ENCODE assay signal across 1 cellular context in the genomic region with DNA sequence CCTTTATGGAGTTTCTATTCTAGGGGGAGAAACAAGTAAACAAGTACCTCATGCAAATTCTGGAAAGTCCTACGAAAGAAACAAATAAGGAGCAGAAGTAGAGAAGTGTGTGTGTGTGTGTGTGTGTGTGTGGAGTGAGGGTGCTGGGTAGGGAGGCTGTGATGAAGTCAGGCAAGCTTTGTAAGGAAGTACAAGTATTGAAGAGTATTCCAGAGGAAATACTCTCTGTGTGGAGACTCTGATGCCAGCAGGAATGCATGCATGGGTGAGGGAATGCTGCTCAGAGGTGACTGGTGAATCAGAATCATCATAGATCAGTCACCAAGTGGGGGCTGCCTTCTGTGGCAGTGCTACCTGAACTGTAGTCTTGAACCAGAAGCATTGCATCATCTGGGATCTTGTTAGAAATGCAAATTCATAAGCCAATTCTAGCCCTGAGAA.
TF ChIP-seq lines count a peak whose summit lies in the region.

No MANE protein-coding gene starts in this region.

TF ChIP-seq in H1, 55 proteins besides CTCF, POLR2A, EP300 and RAD21:
- TF ChIP-seq, protein P1, sequence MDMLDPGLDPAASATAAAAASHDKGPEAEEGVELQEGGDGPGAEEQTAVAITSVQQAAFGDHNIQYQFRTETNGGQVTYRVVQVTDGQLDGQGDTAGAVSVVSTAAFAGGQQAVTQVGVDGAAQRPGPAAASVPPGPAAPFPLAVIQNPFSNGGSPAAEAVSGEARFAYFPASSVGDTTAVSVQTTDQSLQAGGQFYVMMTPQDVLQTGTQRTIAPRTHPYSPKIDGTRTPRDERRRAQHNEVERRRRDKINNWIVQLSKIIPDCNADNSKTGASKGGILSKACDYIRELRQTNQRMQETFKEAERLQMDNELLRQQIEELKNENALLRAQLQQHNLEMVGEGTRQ (IDR thresholded peaks at IDR 0.05; ENCODE audit: low read length): no peak
- TF ChIP-seq RNF2 (IDR thresholded peaks at IDR 0.05; ENCODE audit: borderline replicate concordance, low read depth, low read length, missing control alignments, poor library complexity, severe bottlenecking): no peak
- TF ChIP-seq TAF7 (optimal IDR thresholded peaks at IDR 0.05; ENCODE audit: borderline replicate concordance, low read depth, low read length): no peak
- no peak for TF ChIP-seq TBP (IDR thresholded peaks at IDR 0.05; ENCODE audit: low read depth, low read length)
- TF ChIP-seq HDAC6 (IDR thresholded peaks at IDR 0.05; ENCODE audit: low read depth, low read length): no peak
- TF ChIP-seq, protein P2, sequence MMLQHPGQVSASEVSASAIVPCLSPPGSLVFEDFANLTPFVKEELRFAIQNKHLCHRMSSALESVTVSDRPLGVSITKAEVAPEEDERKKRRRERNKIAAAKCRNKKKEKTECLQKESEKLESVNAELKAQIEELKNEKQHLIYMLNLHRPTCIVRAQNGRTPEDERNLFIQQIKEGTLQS (IDR thresholded peaks at IDR 0.05; ENCODE audit: insufficient read depth, low read depth, low read length): no peak
- TF ChIP-seq SIN3A (conservative IDR thresholded peaks at IDR 0.05 in 1 of 2, IDR thresholded peaks at IDR 0.05 in 1 of 2; ENCODE audit: low read depth in 1 of 2, low read length in 2 of 2): no peak
- TF ChIP-seq CHD2 (IDR thresholded peaks at IDR 0.05; ENCODE audit: low read length): no peak
- TF ChIP-seq, protein P3, sequence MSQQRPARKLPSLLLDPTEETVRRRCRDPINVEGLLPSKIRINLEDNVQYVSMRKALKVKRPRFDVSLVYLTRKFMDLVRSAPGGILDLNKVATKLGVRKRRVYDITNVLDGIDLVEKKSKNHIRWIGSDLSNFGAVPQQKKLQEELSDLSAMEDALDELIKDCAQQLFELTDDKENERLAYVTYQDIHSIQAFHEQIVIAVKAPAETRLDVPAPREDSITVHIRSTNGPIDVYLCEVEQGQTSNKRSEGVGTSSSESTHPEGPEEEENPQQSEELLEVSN (IDR thresholded peaks at IDR 0.05): no peak
- no peak for TF ChIP-seq EZH2 (IDR thresholded peaks at IDR 0.05; ENCODE audit: low read depth, low read length, severe bottlenecking)
- TF ChIP-seq CEBPB (IDR thresholded peaks at IDR 0.05; ENCODE audit: low read depth, low read length): no peak
- no peak for TF ChIP-seq FOSL1 (IDR thresholded peaks at IDR 0.05; ENCODE audit: insufficient read depth, low read depth, low read length)
- TF ChIP-seq GTF2F1 (IDR thresholded peaks at IDR 0.05; ENCODE audit: borderline replicate concordance, low read depth, low read length): no peak
